Comparison of ENCODE assay signal across 33 cellular contexts in genomic region chr3:152587861-152588260, GRCh38.
"Had no signal": no experiment of that assay in that cellular context is flagged by ENCODE, and none has a peak within 500 bp of the region (broad histone marks: within the 10 kb centered on the region; RNA-seq: fewer than 3 reads in every experiment).

No MANE protein-coding gene starts in this region.

- DNase-seq: activated effector memory CD4-positive, alpha-beta T cell treated with anti-CD3 and anti-CD28 coated beads, Interleukin-2, amount 50 U/mL, for 16 hours; activated effector memory CD4-positive, alpha-beta T cell treated with Interleukin-2 at 50 U/mL for 16 hours; activated gamma-delta T cell; activated gamma-delta T cell treated with Interleukin-2 at 50 U/mL for 16 hours; activated naive CD4-positive, alpha-beta T cell; activated naive CD4-positive, alpha-beta T cell treated with anti-CD3 and anti-CD28 coated beads for 36 hours; activated naive CD4-positive, alpha-beta T cell treated with anti-CD3 and anti-CD28 coated beads, Interleukin-2, amount 10 ng/mL, durations not matched to agents 7 days and 5 days; activated naive CD4-positive, alpha-beta T cell treated with anti-CD3 and anti-CD28 coated beads, Interleukin-2, amount 50 U/mL, for 16 hours; activated naive CD4-positive, alpha-beta T cell treated with Interleukin-2 at 50 U/mL for 16 hours; activated naive CD8-positive, alpha-beta T cell treated with anti-CD3 and anti-CD28 coated beads for 36 hours; activated naive CD8-positive, alpha-beta T cell treated with anti-CD3 and anti-CD28 coated beads, Interleukin-2, amount 10 ng/mL, durations not matched to agents 7 days and 5 days; activated naive CD8-positive, alpha-beta T cell treated with anti-CD3 and anti-CD28 coated beads, Interleukin-2, amount 50 U/mL, for 24 hours; activated T-cell treated with anti-CD3 and anti-CD28 coated beads, Interleukin-2, amount 50 U/mL, for 4 hours; activated T-cell treated with anti-CD3 and anti-CD28 coated beads, Interleukin-2, amount 50 U/mL, for 48 hours; activated T-cell treated with anti-CD3 and anti-CD28 coated beads, Interleukin-2, amount 50 U/mL, for 72 hours; adrenal gland; amniotic stem cell; amygdala; anterior cingulate cortex; aorta; body of pancreas; brain microvascular endothelial cell; caudate nucleus; central memory CD4-positive, alpha-beta T cell; cerebellar nuclear complex had no signal

- FAIRE-seq: astrocyte, bronchial epithelial cell, colon had no signal

- H3K4me1 ChIP-seq: adrenal gland, ascending aorta, body of pancreas, breast epithelium had no signal

- H3K4me3 ChIP-seq: adrenal gland, ascending aorta, body of pancreas, breast epithelium, cardiac muscle cell had no signal

- H3K9me3 ChIP-seq: adrenal gland, ascending aorta, body of pancreas, breast epithelium had no signal

- H3K27me3 ChIP-seq: adrenal gland, ascending aorta, body of pancreas, brain microvascular endothelial cell, breast epithelium, cardiac muscle cell had no signal

- H3K27ac ChIP-seq: adrenal gland, ascending aorta, body of pancreas, brain microvascular endothelial cell, breast epithelium, cardiac muscle cell had no signal

- H3K36me3 ChIP-seq: adrenal gland, ascending aorta, brain microvascular endothelial cell, breast epithelium, cardiac muscle cell had no signal

- ATAC-seq: activated naive CD4-positive, alpha-beta T cell treated with anti-CD3 and anti-CD28 coated beads, Interleukin-2, amount 50 U/mL, for 72 hours; activated naive CD8-positive, alpha-beta T cell treated with anti-CD3 and anti-CD28 coated beads, Interleukin-2, amount 50 U/mL, for 24 hours; activated T-cell treated with anti-CD3 and anti-CD28 coated beads, Interleukin-2, amount 50 U/mL, for 4 hours; activated T-cell treated with anti-CD3 and anti-CD28 coated beads, Interleukin-2, amount 50 U/mL, for 72 hours; activated T-helper 17 cell treated with anti-CD3 and anti-CD28 coated beads, Interleukin-2, amount 50 U/mL, for 72 hours; body of pancreas had no signal
